In genomic region chr11:10192036-10192435, GRCh38 we compare ENCODE assay signal across 22 cellular contexts.
"Had no signal": no experiment of that assay in that cellular context is flagged by ENCODE, and none has a peak within 500 bp of the region (broad histone marks: within the 10 kb centered on the region; RNA-seq: fewer than 3 reads in every experiment).

No MANE protein-coding gene starts in this region.

- ATAC-seq: activated CD4-positive, alpha-beta T cell treated with anti-CD3 and anti-CD28 coated beads for 36 hours; activated CD4-positive, CD25-positive, alpha-beta regulatory T cell treated with anti-CD3 and anti-CD28 coated beads, Interleukin-2, amount 50 U/mL, for 24 hours; activated CD8-positive, alpha-beta T cell treated with anti-CD3 and anti-CD28 coated beads, Interleukin-2, amount 10 ng/mL, durations not matched to agents 7 days and 5 days had no signal

- DNase-seq: activated CD4-positive, alpha-beta T cell treated with anti-CD3 and anti-CD28 coated beads for 36 hours; activated CD4-positive, alpha-beta T cell treated with anti-CD3 and anti-CD28 coated beads, Interleukin-2, amount 10 ng/mL, durations not matched to agents 7 days and 5 days; activated CD4-positive, alpha-beta T cell treated with anti-CD3 and anti-CD28 coated beads, Interleukin-2, amount 50 U/mL, for 48 hours; activated CD8-positive, alpha-beta T cell treated with anti-CD3 and anti-CD28 coated beads, Interleukin-2, amount 10 ng/mL, durations not matched to agents 7 days and 5 days; activated gamma-delta T cell; activated naive CD4-positive, alpha-beta T cell treated with Interleukin-2 at 50 U/mL for 16 hours; activated naive CD8-positive, alpha-beta T cell treated with anti-CD3 and anti-CD28 coated beads, Interleukin-2, amount 10 ng/mL, durations not matched to agents 7 days and 5 days; activated T-cell treated with anti-CD3 and anti-CD28 coated beads, Interleukin-2, amount 50 U/mL, for 24 hours; caudate nucleus; cerebellar nuclear complex; NCI-H1092 treated with DMSO at 0.1 percent for 48 hours; NCI-H1417; NCI-H146; NCI-H187; NCI-H2029 treated with DMSO at 0.1 percent for 48 hours; NCI-H226; NCI-H524 treated with DMSO at 0.1 percent for 48 hours; NK-92 treated with Interleukin-12 subunit alpha and Interleukin-12 subunit beta, amount 100 ng/mL, for 24 hours; PC-9; Right ventricle myocardium superior had no signal

- H3K4me3 ChIP-seq: PC-9, SK-N-MC had no signal

- H3K27ac ChIP-seq: PC-9, SK-N-MC had no signal
